ENCODE assay signal across 2 cellular contexts in the genomic region with DNA sequence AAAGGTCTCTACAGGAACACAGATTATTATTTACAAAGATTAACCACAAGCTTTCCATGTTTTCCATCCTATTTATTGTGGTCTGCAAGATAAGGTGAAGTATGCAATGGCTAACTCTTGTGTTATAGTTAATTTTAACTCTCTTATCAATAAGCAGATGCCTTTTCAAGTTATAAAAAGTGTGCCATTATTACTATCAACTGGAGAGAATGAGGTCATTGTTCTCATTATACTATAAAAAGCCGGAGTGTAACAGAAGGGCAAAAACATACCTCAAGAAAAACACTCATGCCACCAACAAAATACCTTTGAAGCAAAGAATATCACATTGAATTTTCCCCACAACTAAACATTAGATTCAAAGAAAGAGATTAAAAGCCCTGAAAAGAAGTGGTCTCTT.
TF ChIP-seq lines count a peak whose summit lies in the region.

No MANE protein-coding gene starts in this region.

TF ChIP-seq in HEK293, 187 proteins besides CTCF, POLR2A, EP300 and RAD21:
- TF ChIP-seq, protein P1, sequence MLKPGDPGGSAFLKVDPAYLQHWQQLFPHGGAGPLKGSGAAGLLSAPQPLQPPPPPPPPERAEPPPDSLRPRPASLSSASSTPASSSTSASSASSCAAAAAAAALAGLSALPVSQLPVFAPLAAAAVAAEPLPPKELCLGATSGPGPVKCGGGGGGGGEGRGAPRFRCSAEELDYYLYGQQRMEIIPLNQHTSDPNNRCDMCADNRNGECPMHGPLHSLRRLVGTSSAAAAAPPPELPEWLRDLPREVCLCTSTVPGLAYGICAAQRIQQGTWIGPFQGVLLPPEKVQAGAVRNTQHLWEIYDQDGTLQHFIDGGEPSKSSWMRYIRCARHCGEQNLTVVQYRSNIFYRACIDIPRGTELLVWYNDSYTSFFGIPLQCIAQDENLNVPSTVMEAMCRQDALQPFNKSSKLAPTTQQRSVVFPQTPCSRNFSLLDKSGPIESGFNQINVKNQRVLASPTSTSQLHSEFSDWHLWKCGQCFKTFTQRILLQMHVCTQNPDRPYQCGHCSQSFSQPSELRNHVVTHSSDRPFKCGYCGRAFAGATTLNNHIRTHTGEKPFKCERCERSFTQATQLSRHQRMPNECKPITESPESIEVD (tag by site-specific recombination; IDR thresholded peaks at IDR 0.05) = peak; percentile 53
- TF ChIP-seq FEZF1 (tag by site-specific recombination; IDR thresholded peaks at IDR 0.05) = peak; percentile 55
- TF ChIP-seq RBAK (tag by site-specific recombination; IDR thresholded peaks at IDR 0.05) = no peak
- TF ChIP-seq KLF10 (tag by site-specific recombination; IDR thresholded peaks at IDR 0.05) = no peak
- TF ChIP-seq MZF1 (tag by site-specific recombination; IDR thresholded peaks at IDR 0.05; ENCODE audit: borderline replicate concordance) = no peak
- 0 out of 2 replicates have a peak, but pooled peaks have one; percentile 12 for TF ChIP-seq ATF2 (tag by site-specific recombination; IDR thresholded peaks at IDR 0.05; ENCODE audit: low read depth)
- TF ChIP-seq ZNF248 (tag by site-specific recombination; IDR thresholded peaks at IDR 0.05) = no peak
- TF ChIP-seq KLF8 (tag by site-specific recombination; IDR thresholded peaks at IDR 0.05) = no peak
- TF ChIP-seq EGR2 (tag by site-specific recombination; IDR thresholded peaks at IDR 0.05; ENCODE audit: low read depth) = no peak
- no peak for TF ChIP-seq PATZ1 (tag by site-specific recombination; IDR thresholded peaks at IDR 0.05)

TF ChIP-seq in endothelial cell of umbilical vein, 7 proteins besides CTCF, POLR2A, EP300 and RAD21:
- TF ChIP-seq, protein P2, sequence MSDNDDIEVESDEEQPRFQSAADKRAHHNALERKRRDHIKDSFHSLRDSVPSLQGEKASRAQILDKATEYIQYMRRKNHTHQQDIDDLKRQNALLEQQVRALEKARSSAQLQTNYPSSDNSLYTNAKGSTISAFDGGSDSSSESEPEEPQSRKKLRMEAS (IDR thresholded peaks at IDR 0.05; ENCODE audit: insufficient read depth, insufficient read length) = no peak
- peak; percentile 18 for TF ChIP-seq JUN (IDR thresholded peaks at IDR 0.05; ENCODE audit: borderline replicate concordance, insufficient read depth, insufficient read length, low read depth)
TF ChIP-seq in endothelial cell of umbilical vein: peak in this region for 1.
